10 cellular contexts compared by ENCODE assay signal in genomic region chr1:156926175-156926574, GRCh38. TPM values are rescaled to one million over a fixed set of nuclear protein-coding genes. Genes with fewer than 3 reads are reported as not detected.
DNase-seq lines count a peak whose midpoint lies in the region; ATAC-seq, FAIRE-seq and TF ChIP-seq lines count a peak whose summit lies in the region.
"Had no signal": no experiment of that assay in that cellular context is flagged by ENCODE, and none has a peak within 500 bp of the region (broad histone marks: within the 10 kb centered on the region; RNA-seq: fewer than 3 reads in every experiment).

No MANE protein-coding gene starts in this region.

- 17% methylated on average over 3 of the region's 3 CpGs for WGBS in GM12878 (ENCODE audit: insufficient coverage, insufficient replicate concordance, low lambda C conversion rate, missing lambda C conversion rate)
- 20 to 32% (median 22%) methylated on average over 3 of the region's 3 CpGs for WGBS in small intestine, 3 donors

- no peaks in the 10 kb centered on the region for H4K20me1 ChIP-seq in GM12878 (ENCODE audit: control insufficient read depth, insufficient read depth)

- no peak overlapping the region for H3K4me2 ChIP-seq in GM12878 (ENCODE audit: control insufficient read depth, insufficient read depth)
- H3K4me2 ChIP-seq: A549 had no signal

- peak; percentile 43 for ATAC-seq in GM12878
- ATAC-seq in GM21737 (IDR thresholded peaks at IDR 0.05; ENCODE audit: unreplicated experiment): no peak
- ATAC-seq: A549, heart right ventricle had no signal

- in situ Hi-C loops in GM12878 (cut with MboI): no loop called here

- no peaks in the 10 kb centered on the region for H3K4me1 ChIP-seq in GM12878 (ENCODE audit: control insufficient read depth, insufficient read depth, low read length)
- no peaks in the 10 kb centered on the region for H3K4me1 ChIP-seq in small intestine (ENCODE audit: control insufficient read depth in 2 of 2, insufficient read depth in 1 of 2, low read depth in 1 of 2, low read length in 1 of 2)

- RAD21 ChIA-PET in GM12878 (lab: Charles Lee; ENCODE audit: unreplicated experiment): interaction anchor here (1.5 to 2.0 kb wide), 2 partner anchors 66 to 148 kb away, joined by 4 to 5 read pairs; partner anchors contain the start of gene NTRK1

- no TSS peak for BruUV-seq in GM12878 (replicated peaks; lab: Mats Ljungman, UMichigan)

- H3K36me3 ChIP-seq in GM12878 (ENCODE audit: control insufficient read depth in 2 of 2, insufficient read depth in 2 of 2, low read length in 1 of 2) (no peaks in the 10 kb centered on the region), small intestine (ENCODE audit: control insufficient read depth in 2 of 2, insufficient read depth in 2 of 2, low read length in 2 of 2) (no peaks in the 10 kb centered on the region)
- H3K36me3 ChIP-seq: heart right ventricle had no signal

- no peak for FAIRE-seq in GM12878 (lab: Jason Lieb, UNC)
- FAIRE-seq in small intestine (lab: Jason Lieb, UNC): no peak
- FAIRE-seq: A549 had no signal

- TF ChIP-seq EP300 in GM12878 (IDR thresholded peaks at IDR 0.05; ENCODE audit: borderline replicate concordance in 1 of 2, control insufficient read depth in 1 of 2, low read depth in 2 of 2, low read length in 2 of 2): no peak

- POLR2A ChIA-PET in GM12878 (lab: Charles Lee): no interaction called here

- intact Hi-C loops in GM12878 (cut with micrococcal nuclease; ENCODE audit: unreplicated experiment): no loop called here

- H3K9me3 ChIP-seq in GM12878 (replicated peaks; ENCODE audit: control insufficient read depth, insufficient read depth, low read length): no peaks in the 10 kb centered on the region
- no peaks in the 10 kb centered on the region for H3K9me3 ChIP-seq in small intestine (ENCODE audit: control insufficient read depth, low read depth)
- H3K9me3 ChIP-seq: A549, heart right ventricle had no signal

- TF ChIP-seq RAD21 in GM12878 (IDR thresholded peaks at IDR 0.05; ENCODE audit: insufficient read depth, low read depth, low read length): no peak

- no peak for TF ChIP-seq POLR2A in GM12878 (IDR thresholded peaks at IDR 0.05; ENCODE audit: low read depth, low read length)

- SMC1A ChIA-PET in GM12878 (lab: Charles Lee; ENCODE audit: uncharacterized antibody, unreplicated experiment): no interaction called here

- H3K9ac ChIP-seq in GM12878 (ENCODE audit: control insufficient read depth, insufficient read depth, low read length): no peak overlapping the region

- peak; percentile 45 for DNase-seq in NCI-H510A treated with DMSO at 0.1 percent for 48 hours (lab: John Stamatoyannopoulos, UW)
- no peak for DNase-seq in NCI-H510A (lab: John Stamatoyannopoulos, UW)
- peak; percentile 59 for DNase-seq in NCI-H2107 treated with DMSO at 0.1 percent for 48 hours (lab: John Stamatoyannopoulos, UW; ENCODE audit: unreplicated experiment)
- DNase-seq in GM12878 (ENCODE audit: low read depth, low spot score): no peak
- DNase-seq in small intestine: peak; percentile 55
- DNase-seq in effector CD4-positive, alpha-beta T cell: no peak
- DNase-seq in DMS153 treated with DMSO at 0.1 percent for 48 hours (lab: John Stamatoyannopoulos, UW; ENCODE audit: unreplicated experiment): no peak

- CTCF ChIA-PET in GM12878 (lab: Yijun Ruan, JAX): interaction anchor here (0.6 to 1.6 kb wide), 5 partner anchors 9 to 144 kb away, joined by 3 to 4 read pairs (median 3); no protein-coding TSS in a partner anchor

- no peak overlapping the region for H3K27ac ChIP-seq in GM12878 (ENCODE audit: control insufficient read depth, insufficient read depth)
- H3K27ac ChIP-seq in small intestine (ENCODE audit: low read depth in 1 of 2, low read length in 1 of 2): no peak overlapping the region
- H3K27ac ChIP-seq: A549, heart right ventricle had no signal

- H2AFZ ChIP-seq in GM12878 (ENCODE audit: control insufficient read depth, low read depth, low read length): no peak overlapping the region

- H3K79me2 ChIP-seq in GM12878 (ENCODE audit: control insufficient read depth, insufficient read depth, low read length): no peaks in the 10 kb centered on the region

- H3K4me3 ChIP-seq in GM12878 (no peak overlapping the region), small intestine (ENCODE audit: low read depth in 1 of 2, low read length in 2 of 2) (no peak overlapping the region)
- H3K4me3 ChIP-seq: A549, heart right ventricle had no signal

- no peak for TF ChIP-seq CTCF in GM12878 (IDR thresholded peaks at IDR 0.05 in 2 of 3, conservative IDR thresholded peaks at IDR 0.05 in 1 of 3; ENCODE audit: control insufficient read depth in 2 of 3, extremely low read depth in 1 of 3, insufficient read depth in 1 of 3, low read depth in 3 of 3, low read length in 3 of 3)

- H3K27me3 ChIP-seq in GM12878 (replicated peaks in 1 of 2; ENCODE audit: control insufficient read depth in 2 of 2, insufficient read depth in 2 of 2, low read length in 1 of 2): peaks cover 20 to 29% of the 10 kb centered on the region in 2 experiments
- H3K27me3 ChIP-seq in small intestine (ENCODE audit: control insufficient read depth in 2 of 2, insufficient read depth in 2 of 2, low read length in 2 of 2): peaks cover 3 to 30% of the 10 kb centered on the region in 2 donors

TF ChIP-seq in GM12878, 131 proteins besides CTCF, POLR2A, EP300 and RAD21 (continues in another document):
- TF ChIP-seq RUNX3 (IDR thresholded peaks at IDR 0.05; ENCODE audit: low read length) (peak; percentile 54), SREBF1 (IDR thresholded peaks at IDR 0.05; ENCODE audit: low read length) (no peak), GABPA (IDR thresholded peaks at IDR 0.05; ENCODE audit: low read depth) (no peak), TBL1XR1 (IDR thresholded peaks at IDR 0.05; ENCODE audit: low read depth, low read length) (no peak), MTA2 (IDR thresholded peaks at IDR 0.05; ENCODE audit: low read depth) (no peak), SPI1 (IDR thresholded peaks at IDR 0.05; ENCODE audit: borderline replicate concordance, insufficient read depth, low read depth, low read length) (no peak), IRF3 (IDR thresholded peaks at IDR 0.05) (no peak), GATAD2B (conservative IDR thresholded peaks at IDR 0.05; ENCODE audit: low read depth) (no peak), PML (IDR thresholded peaks at IDR 0.05; ENCODE audit: low read length) (no peak), SMAD1 (IDR thresholded peaks at IDR 0.05; ENCODE audit: low read depth, partially characterized antibody) (peak; percentile 37)

RNA-seq across cellular contexts. Expression of gene LRRC71, which starts 5.7 kb away (rescaled TPM):
- total RNA-seq in GM12878 (2013; cell fraction: nucleolus; rRNA removed): not detected in 2 replicates
- total RNA-seq in GM12878 (2014; rRNA removed) (not detected in 2 replicates), GM12878 (2014; rRNA removed; fragmentation: Illumina TruSeq; extraction: Trizol) (not detected in 2 replicates), GM12878 (2021) (not detected in 2 replicates)
- not detected for polyA plus RNA-seq in GM12878 (2011; ENCODE audit: low read depth)
- polyA plus RNA-seq in GM12878 (2011; rRNA removed) (not detected in 2 replicates), GM12878 (2014; fragmentation: Illumina TruSeq; extraction: Trizol) (not detected in 2 replicates), GM12878 (2014; fragmentation: Nextera tagmentation; extraction: Ambion mirVana) (not detected), GM12878 (2014; rRNA removed) (not detected in 2 replicates), GM12878 (2016; fragmentation: Nextera tagmentation; extraction: Ambion mirVana) (not detected), small intestine (under 1 TPM in 1 of 3 donors, not detected in 2; 0.07 TPM)
- polyA plus RNA-seq in GM12878 (2011; cell fraction: cytosol; rRNA removed): not detected in 2 replicates
- polyA plus RNA-seq in GM12878 (2011; cell fraction: nucleus; rRNA removed): not detected in 2 replicates
- not detected in 2 replicates for polyA plus RNA-seq in GM12878 (2012)
- not detected in 2 replicates for polyA minus RNA-seq in GM12878 (2011; rRNA and poly(A)+ RNA removed)
- not detected in 2 replicates for polyA minus RNA-seq in GM12878 (2011; cell fraction: cytosol; rRNA and poly(A)+ RNA removed)
- polyA minus RNA-seq in GM12878 (2011; cell fraction: nucleus; rRNA and poly(A)+ RNA removed): not detected in 2 replicates

RNA-seq across cellular contexts. Expression of gene PEAR1, which starts 32.7 kb away (rescaled TPM):
- not detected in 2 replicates for total RNA-seq in GM12878 (2013; cell fraction: nucleolus; rRNA removed)
- total RNA-seq in GM12878 (2014; rRNA removed) (under 0.01 TPM in 1 of 2 replicates, not detected in the other), GM12878 (2014; rRNA removed; fragmentation: Illumina TruSeq; extraction: Trizol) (not detected in 2 replicates), GM12878 (2021) (not detected in 2 replicates)
- not detected for polyA plus RNA-seq in GM12878 (2011; ENCODE audit: low read depth)
- polyA plus RNA-seq in GM12878 (2011; rRNA removed) (not detected in 2 replicates), GM12878 (2014; fragmentation: Illumina TruSeq; extraction: Trizol) (not detected in 2 replicates), GM12878 (2014; fragmentation: Nextera tagmentation; extraction: Ambion mirVana) (not detected), GM12878 (2014; rRNA removed) (not detected in 2 replicates), GM12878 (2016; fragmentation: Nextera tagmentation; extraction: Ambion mirVana) (not detected), small intestine (1 to 10 TPM in 1 of 3 donors, under 1 TPM in 2; 0.22 to 6.5 (median 0.81) TPM)
- polyA plus RNA-seq in GM12878 (2011; cell fraction: cytosol; rRNA removed): 0.02 TPM in 1 of 2 replicates, not detected in the other
- 0.06 and 0.09 TPM in 2 replicates for polyA plus RNA-seq in GM12878 (2011; cell fraction: nucleus; rRNA removed)
- polyA plus RNA-seq in GM12878 (2012): 0.04 and 0.05 TPM in 2 replicates
- polyA minus RNA-seq in GM12878 (2011; rRNA and poly(A)+ RNA removed): not detected in 2 replicates
- not detected in 2 replicates for polyA minus RNA-seq in GM12878 (2011; cell fraction: cytosol; rRNA and poly(A)+ RNA removed)
- not detected in 2 replicates for polyA minus RNA-seq in GM12878 (2011; cell fraction: nucleus; rRNA and poly(A)+ RNA removed)

Comparison
In these comparisons a context has a peak if more than half of its experiments do, and no peak if none do; other contexts are left out.
1. DNase-seq: peak in NCI-H510A treated with DMSO at 0.1 percent for 48 hours (single experiment), NCI-H2107 treated with DMSO at 0.1 percent for 48 hours (single experiment) and small intestine (single experiment); none in NCI-H510A (single experiment), GM12878 (single experiment), effector CD4-positive, alpha-beta T cell (single experiment) and DMS153 treated with DMSO at 0.1 percent for 48 hours (single experiment).